Comparison of ENCODE assay signal across 23 cellular contexts in the genomic region with DNA sequence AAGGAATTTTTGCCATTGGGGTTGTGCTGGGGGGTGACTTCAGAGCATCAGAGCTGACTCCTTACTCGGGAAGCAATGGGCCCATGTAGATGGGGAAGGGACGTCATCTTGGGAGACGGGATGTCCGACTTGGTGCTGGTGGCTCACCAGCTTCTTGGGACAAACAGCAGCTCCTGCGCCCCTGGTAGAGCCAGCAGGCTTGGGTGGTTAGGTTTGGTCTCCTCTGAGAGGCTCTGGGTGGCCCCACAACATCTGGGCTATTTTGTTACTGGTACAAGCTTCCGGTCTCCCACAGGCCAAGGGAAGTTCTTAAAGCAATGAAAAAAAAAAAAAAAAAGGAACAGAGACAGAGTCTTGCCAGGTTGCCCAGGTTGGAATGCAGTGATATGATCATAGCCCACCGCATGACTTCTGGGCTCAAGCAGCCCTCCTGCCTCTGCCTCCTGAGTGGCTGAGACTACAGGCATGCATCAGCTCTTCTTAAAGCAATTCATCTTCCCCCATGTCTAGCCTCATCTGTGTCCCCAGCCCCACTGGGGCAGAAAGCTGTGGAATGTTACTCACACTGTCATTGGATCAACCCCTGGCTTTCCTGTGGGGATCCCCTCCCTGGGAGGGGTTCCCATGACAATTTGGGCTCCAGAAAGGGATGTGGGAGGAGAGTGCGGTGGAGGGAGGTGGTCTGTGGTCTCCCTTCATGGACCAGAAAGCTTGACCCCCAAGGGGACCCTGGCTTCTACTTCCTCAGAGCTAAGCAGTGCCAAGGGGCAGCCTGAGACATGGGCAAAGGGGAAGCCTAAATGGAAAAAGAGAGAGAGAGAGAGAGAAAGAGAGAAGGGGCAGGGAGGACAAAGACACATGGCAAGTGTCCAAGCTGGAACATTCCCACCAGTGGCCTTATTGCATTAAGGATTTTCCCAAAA. TPM values are rescaled to one million over a fixed set of nuclear protein-coding genes. Genes with fewer than 3 reads are reported as not detected.
DNase-seq lines count a peak whose midpoint lies in the region; ATAC-seq and TF ChIP-seq lines count a peak whose summit lies in the region.
"Had no signal": no experiment of that assay in that cellular context is flagged by ENCODE, and none has a peak within 500 bp of the region (broad histone marks: within the 10 kb centered on the region; RNA-seq: fewer than 3 reads in every experiment).

No MANE protein-coding gene starts in this region.

- peak; percentile 10 for DNase-seq in H9
- DNase-seq in colonic mucosa: no peak
- peak; percentile 74 for DNase-seq in mesenteric fat pad (ENCODE audit: low spot score)
- DNase-seq in stimulated activated naive B cell treated with anti-CD40 and anti-IgM and Interleukin-4, amounts not matched to agents 10 μg/mL and 1 μg/mL and 100 μg/mL, for 72 hours: peak; percentile 15
- no peak for DNase-seq in H4 (ENCODE audit: low spot score)
- DNase-seq in inferior parietal cortex (ENCODE audit: extremely low spot score): no peak
- DNase-seq: activated CD4-positive, alpha-beta T cell treated with anti-CD3 and anti-CD28 coated beads, Interleukin-2, amount 50 U/mL, for 1 hour; activated naive CD4-positive, alpha-beta T cell treated with anti-CD3 and anti-CD28 coated beads for 36 hours; amygdala; DMS 273 treated with DMSO at 0.1 percent for 48 hours; heart right ventricle; MM.1S; NCI-H1694; NCI-H526; retina; RPMI8226; stimulated activated CD4-positive, alpha-beta T cell treated with anti-CD3 and anti-CD28 coated beads, Interleukin-12 subunit alpha, Interleukin-12 subunit beta, amount 100 ng/mL, for 4 hours; stimulated activated CD4-positive, alpha-beta T cell treated with anti-CD3 and anti-CD28 coated beads, Interleukin-4, amount 100 ng/mL, for 4 hours; T-helper 2 cell; upper lobe of left lung had no signal

- no peaks in the 10 kb centered on the region for H3K4me1 Mint-ChIP-seq in H9
- H3K4me1 Mint-ChIP-seq in stimulated activated naive B cell treated with anti-CD40 and anti-IgM and Interleukin-4, amounts not matched to agents 10 μg/mL and 1 μg/mL and 100 μg/mL, for 72 hours: peaks cover 12 to 18% of the 10 kb centered on the region in 2 donors

- no peak overlapping the region for H3K14ac ChIP-seq in H9 (ENCODE audit: insufficient read depth, low read length)

- H2BK5ac ChIP-seq in H9 (ENCODE audit: insufficient read length, low read length): no peak overlapping the region

- TF ChIP-seq CTCF in H9 (conservative IDR thresholded peaks at IDR 0.05) (no peak), colonic mucosa (IDR thresholded peaks at IDR 0.05) (no peak)

- H3K4me1 ChIP-seq in H9 (ENCODE audit: insufficient read depth, low read length) (no peaks in the 10 kb centered on the region), colonic mucosa (no peaks in the 10 kb centered on the region)
- H3K4me1 ChIP-seq: heart right ventricle had no signal

- no peak overlapping the region for H4K5ac ChIP-seq in H9 (ENCODE audit: insufficient read length, low read depth, low read length)

- H3K4me3 ChIP-seq in colonic mucosa: peak overlapping the region; percentile 18
- H3K4me3 ChIP-seq: cardiac muscle cell, dorsolateral prefrontal cortex, heart right ventricle, upper lobe of left lung had no signal

- peaks cover 0 to 5% of the 10 kb centered on the region in 2 experiments; a peak in 2 of 5 replicates for H3K9me3 Mint-ChIP-seq in H9
- peaks cover 7 to 10% of the 10 kb centered on the region in 2 donors for H3K9me3 Mint-ChIP-seq in stimulated activated naive B cell treated with anti-CD40 and anti-IgM and Interleukin-4, amounts not matched to agents 10 μg/mL and 1 μg/mL and 100 μg/mL, for 72 hours
- H3K9me3 Mint-ChIP-seq: activated naive CD4-positive, alpha-beta T cell treated with anti-CD3 and anti-CD28 coated beads for 36 hours had no signal

- no peaks in the 10 kb centered on the region for H3K79me2 ChIP-seq in H9 (ENCODE audit: insufficient read depth, low read length)

- peak; percentile 49 to 75 for ATAC-seq in stimulated activated naive B cell treated with anti-CD40 and anti-IgM and Interleukin-4, amounts not matched to agents 10 μg/mL and 1 μg/mL and 100 μg/mL, for 72 hours (replicated peaks)
- ATAC-seq in GM18520 (IDR thresholded peaks at IDR 0.05; ENCODE audit: unreplicated experiment): no peak
- ATAC-seq: heart right ventricle had no signal

- no peak overlapping the region for H2AFZ ChIP-seq in H9 (ENCODE audit: low read length)

- no peak overlapping the region for H3K9ac ChIP-seq in H9 (ENCODE audit: extremely low read depth, insufficient read length, low read length)
- H3K9ac ChIP-seq in colonic mucosa (ENCODE audit: low read depth in 2 of 2, low read length in 2 of 2): peak overlapping the region; percentile 64 to 75

- no peak overlapping the region for H2BK15ac ChIP-seq in H9 (ENCODE audit: low read depth, low read length)

- no peak overlapping the region for H2AK5ac ChIP-seq in H9 (ENCODE audit: insufficient read length, low read length)

- H4K8ac ChIP-seq in H9 (replicated peaks; ENCODE audit: insufficient read length, low read depth, low read length): no peak overlapping the region

- no peak overlapping the region for H3K23ac ChIP-seq in H9 (ENCODE audit: insufficient read length, low read depth, low read length)

- no peaks in the 10 kb centered on the region for H3K23me2 ChIP-seq in H9 (ENCODE audit: insufficient read length, low read depth, low read length, poor library complexity, severe bottlenecking)

- no peak overlapping the region for H3K4me3 Mint-ChIP-seq in H9
- H3K4me3 Mint-ChIP-seq in stimulated activated naive B cell treated with anti-CD40 and anti-IgM and Interleukin-4, amounts not matched to agents 10 μg/mL and 1 μg/mL and 100 μg/mL, for 72 hours: no peak overlapping the region
- H3K4me3 Mint-ChIP-seq: activated naive CD4-positive, alpha-beta T cell treated with anti-CD3 and anti-CD28 coated beads for 36 hours had no signal

- H3K27ac ChIP-seq in H9 (ENCODE audit: insufficient read length, low read depth, low read length) (no peak overlapping the region), colonic mucosa (peak overlapping the region; percentile 85)
- H3K27ac ChIP-seq: cardiac muscle cell, dorsolateral prefrontal cortex, heart right ventricle had no signal

- no peaks in the 10 kb centered on the region for H3K36me3 Mint-ChIP-seq in H9 (ENCODE audit: insufficient read depth in 1 of 3, low read depth in 3 of 3)
- peaks cover 2 to 5% of the 10 kb centered on the region in 2 donors for H3K36me3 Mint-ChIP-seq in stimulated activated naive B cell treated with anti-CD40 and anti-IgM and Interleukin-4, amounts not matched to agents 10 μg/mL and 1 μg/mL and 100 μg/mL, for 72 hours

- H3K56ac ChIP-seq in H9 (ENCODE audit: insufficient read length, low read depth, low read length): no peak overlapping the region

- H3K27ac Mint-ChIP-seq in H9: peak overlapping the region in 1 of 3 experiments; percentile 76; a peak in 1 of 7 replicates
- peak overlapping the region; percentile 60 for H3K27ac Mint-ChIP-seq in stimulated activated naive B cell treated with anti-CD40 and anti-IgM and Interleukin-4, amounts not matched to agents 10 μg/mL and 1 μg/mL and 100 μg/mL, for 72 hours
- H3K27ac Mint-ChIP-seq: activated naive CD4-positive, alpha-beta T cell treated with anti-CD3 and anti-CD28 coated beads for 36 hours had no signal

- H3K36me3 ChIP-seq in colonic mucosa: no peaks in the 10 kb centered on the region
- H3K36me3 ChIP-seq: cardiac muscle cell, heart right ventricle, upper lobe of left lung had no signal

- no peaks in the 10 kb centered on the region for H3K27me3 ChIP-seq in H9 (ENCODE audit: insufficient read depth, low read length)
- no peaks in the 10 kb centered on the region for H3K27me3 ChIP-seq in colonic mucosa
- H3K27me3 ChIP-seq: cardiac muscle cell, dorsolateral prefrontal cortex, upper lobe of left lung had no signal

- WGBS in H9 (ENCODE audit: extremely low coverage, insufficient read length, low lambda C conversion rate): no CpG with 5 or more reads among the region's 8 CpGs

- no peak overlapping the region for H2BK120ac ChIP-seq in H9 (ENCODE audit: low read depth, low read length, poor library complexity, severe bottlenecking)

- H3K18ac ChIP-seq in H9 (ENCODE audit: insufficient read length, low read depth, low read length): no peak overlapping the region

- H3K27me3 Mint-ChIP-seq in H9 (ENCODE audit: low read depth): peaks cover 1% of the 10 kb centered on the region; the same call in 1 of the 2 replicates
- H3K27me3 Mint-ChIP-seq in stimulated activated naive B cell treated with anti-CD40 and anti-IgM and Interleukin-4, amounts not matched to agents 10 μg/mL and 1 μg/mL and 100 μg/mL, for 72 hours: peaks cover 17 to 26% of the 10 kb centered on the region in 2 donors

- no peak overlapping the region for H2BK12ac ChIP-seq in H9 (ENCODE audit: insufficient read length, low read depth, low read length)

- H3K9me3 ChIP-seq in H9 (ENCODE audit: control insufficient read depth, low read depth, low read length) (no peaks in the 10 kb centered on the region), colonic mucosa (no peaks in the 10 kb centered on the region)
- H3K9me3 ChIP-seq: heart right ventricle, upper lobe of left lung had no signal

- no peaks in the 10 kb centered on the region for H4K20me1 ChIP-seq in H9 (ENCODE audit: control insufficient read depth, insufficient read depth, insufficient read length)

- H3K4me2 ChIP-seq in H9 (ENCODE audit: insufficient read depth, insufficient read length, low read length): no peak overlapping the region

- no peak overlapping the region for H3T11ph ChIP-seq in H9 (ENCODE audit: low read length)

- intact Hi-C loops in colonic mucosa (cut with DNase I): no loop called here

- H3K79me1 ChIP-seq in H9 (ENCODE audit: insufficient read depth, low read depth, low read length, poor library complexity, severe bottlenecking): no peaks in the 10 kb centered on the region

- H4K91ac ChIP-seq in H9 (ENCODE audit: insufficient read length, low read depth, low read length): no peak overlapping the region

- H2BK20ac ChIP-seq in H9 (ENCODE audit: low read depth, low read length, poor library complexity, severe bottlenecking): no peak overlapping the region

- no peak overlapping the region for H3K4ac ChIP-seq in H9 (ENCODE audit: low read depth, low read length)

RNA-seq across cellular contexts. Expression of a gene that starts 1.5 kb away (rescaled TPM):
- total RNA-seq in H9 (2021): 1.9 and 2.2 TPM in 2 replicates
- total RNA-seq in colonic mucosa: 10 to 100 TPM; 25.6 to 34.0 TPM
- 0.35 TPM for total RNA-seq in mesenteric fat pad
- total RNA-seq in H4 (2014; rRNA removed; shearing (Covaris generic)): 1.3 and 3.3 TPM in 2 replicates

RNA-seq across cellular contexts. Expression of a gene that starts 20.9 kb away (rescaled TPM):
- total RNA-seq in H9 (2021) (not detected in 2 replicates), colonic mucosa (not detected), mesenteric fat pad (not detected)
- not detected in 2 replicates for total RNA-seq in H4 (2014; rRNA removed; shearing (Covaris generic))
- total RNA-seq: activated naive CD4-positive, alpha-beta T cell treated with anti-CD3 and anti-CD28 coated beads for 36 hours; cardiac muscle cell; dorsolateral prefrontal cortex; heart right ventricle; upper lobe of left lung had no signal

RNA-seq across cellular contexts. Expression of a gene that starts 48.6 kb away (rescaled TPM):
- total RNA-seq in H9 (2021): 12.7 and 13.1 TPM in 2 replicates
- 1 to 10 TPM; 6.5 to 7.1 TPM for total RNA-seq in colonic mucosa
- 28.8 TPM for total RNA-seq in mesenteric fat pad
- 0.46 TPM in 1 of 2 replicates, not detected in the other for total RNA-seq in H4 (2014; rRNA removed; shearing (Covaris generic))

Comparison
In these comparisons a context has a peak if more than half of its experiments do, and no peak if none do; other contexts are left out.
1. DNase-seq: peak in H9 (single experiment), mesenteric fat pad (single experiment) and stimulated activated naive B cell treated with anti-CD40 and anti-IgM and Interleukin-4, amounts not matched to agents 10 μg/mL and 1 μg/mL and 100 μg/mL, for 72 hours (single experiment); none in colonic mucosa (single experiment), H4 (single experiment) and inferior parietal cortex (single experiment).